Comparison of ENCODE assay signal across 9 cellular contexts in the genomic region with DNA sequence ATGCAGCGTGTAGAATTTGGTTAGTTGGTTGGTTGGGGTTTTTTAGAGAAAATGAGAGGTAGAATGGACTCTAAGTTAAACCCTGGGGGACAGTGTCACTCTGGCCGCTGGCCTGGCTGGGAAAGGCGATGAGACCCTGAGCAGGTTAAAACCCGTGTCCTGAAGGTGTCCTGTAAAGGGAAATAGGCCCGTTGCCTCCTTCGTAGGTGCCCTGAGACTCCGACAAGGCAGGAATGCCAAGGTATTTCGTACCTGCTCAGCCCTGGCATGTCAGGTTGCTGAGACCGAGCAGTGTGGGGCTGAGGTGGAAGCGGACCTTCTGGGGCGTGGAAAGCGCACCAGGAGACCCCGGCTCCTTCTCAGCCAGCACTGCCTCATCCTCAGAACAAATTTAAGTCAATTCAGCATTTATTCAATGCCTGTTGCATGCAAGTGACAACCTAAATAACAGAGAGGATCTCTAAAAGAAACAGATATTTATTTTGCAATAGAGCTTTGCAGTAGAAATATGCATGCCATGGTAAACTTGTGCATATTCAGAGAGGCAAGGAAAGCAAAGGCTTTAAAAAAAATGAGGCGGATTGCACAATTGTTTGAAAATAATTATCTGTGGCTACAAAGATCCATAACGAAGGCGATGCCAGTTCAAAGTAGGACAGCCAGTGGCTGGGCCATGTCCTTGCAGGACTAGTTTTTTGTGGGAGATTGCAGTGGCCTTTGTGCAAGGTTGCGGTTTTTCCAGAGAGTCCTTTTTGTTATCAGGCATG. TPM values are rescaled to one million over a fixed set of nuclear protein-coding genes. Genes with fewer than 3 reads are reported as not detected.
DNase-seq lines count a peak whose midpoint lies in the region; ATAC-seq and TF ChIP-seq lines count a peak whose summit lies in the region.
"Had no signal": no experiment of that assay in that cellular context is flagged by ENCODE, and none has a peak within 500 bp of the region (broad histone marks: within the 10 kb centered on the region; RNA-seq: fewer than 3 reads in every experiment).

No MANE protein-coding gene starts in this region.

- H3K27me3 ChIP-seq in body of pancreas, result no peaks in the 10 kb centered on the region
- H3K27me3 ChIP-seq in tibial nerve, result no peaks in the 10 kb centered on the region

- DNase-seq in activated T-cell treated with anti-CD3 and anti-CD28 coated beads, Interleukin-2, amount 50 U/mL, for 4 hours, result no peak
- no peak for DNase-seq in activated T-cell treated with anti-CD3 and anti-CD28 coated beads, Interleukin-2, amount 50 U/mL, for 48 hours
- DNase-seq in body of pancreas (peak in 1 of 4 donors; percentile 26), mesenteric fat pad (ENCODE audit: low spot score) (peak; percentile 60), tibial nerve (ENCODE audit: low spot score in 2 of 2) (no peak), SK-N-DZ (ENCODE audit: low spot score) (no peak), NCI-H526 treated with DMSO at 0.1 percent for 48 hours (lab: John Stamatoyannopoulos, UW) (no peak), inferior parietal cortex (ENCODE audit: extremely low spot score) (no peak)
- DNase-seq: NCI-H2081 had no signal

- H3K9me3 Mint-ChIP-seq in activated T-cell treated with anti-CD3 and anti-CD28 coated beads, Interleukin-2, amount 50 U/mL, for 4 hours, result no peaks in the 10 kb centered on the region

- H3K4me1 ChIP-seq in body of pancreas, result peaks cover 52% of the 10 kb centered on the region
- peaks cover 0 to 33% (median 3%) of the 10 kb centered on the region in 4 donors for H3K4me1 ChIP-seq in tibial nerve

- TF ChIP-seq POLR2A in body of pancreas (IDR thresholded peaks at IDR 0.05), result no peak
- TF ChIP-seq POLR2A in tibial nerve (IDR thresholded peaks at IDR 0.05), result no peak

- intact Hi-C loops in body of pancreas (cut with DNase I), result no loop called here

- no peaks in the 10 kb centered on the region for H3K36me3 Mint-ChIP-seq in activated T-cell treated with anti-CD3 and anti-CD28 coated beads, Interleukin-2, amount 50 U/mL, for 4 hours (ENCODE audit: insufficient read depth)

- ATAC-seq in activated T-cell treated with anti-CD3 and anti-CD28 coated beads, Interleukin-2, amount 50 U/mL, for 4 hours, result no peak
- no peak for ATAC-seq in body of pancreas

- peak overlapping the region; percentile 40 to 98 (median 94) for H3K27ac ChIP-seq in body of pancreas
- peak overlapping the region in 3 of 4 donors; percentile 91 to 98 (median 97) for H3K27ac ChIP-seq in tibial nerve

- no peaks in the 10 kb centered on the region for H3K36me3 ChIP-seq in body of pancreas (replicated peaks in 1 of 2; ENCODE audit: insufficient read depth in 1 of 2, low read depth in 2 of 2)
- peaks cover 0 to 8% (median 0%) of the 10 kb centered on the region in 3 donors for H3K36me3 ChIP-seq in tibial nerve

- no peak for TF ChIP-seq EP300 in tibial nerve (IDR thresholded peaks at IDR 0.05)

- peaks cover 23% of the 10 kb centered on the region for H3K4me1 Mint-ChIP-seq in activated T-cell treated with anti-CD3 and anti-CD28 coated beads, Interleukin-2, amount 50 U/mL, for 4 hours (ENCODE audit: low read depth)

- peaks cover 3% of the 10 kb centered on the region for H3K27me3 Mint-ChIP-seq in activated T-cell treated with anti-CD3 and anti-CD28 coated beads, Interleukin-2, amount 50 U/mL, for 4 hours (ENCODE audit: low read depth)

- TF ChIP-seq CTCF in body of pancreas (IDR thresholded peaks at IDR 0.05), result no peak
- TF ChIP-seq CTCF in tibial nerve (IDR thresholded peaks at IDR 0.05), result no peak

- peak overlapping the region; percentile 92 for H3K4me3 Mint-ChIP-seq in activated T-cell treated with anti-CD3 and anti-CD28 coated beads, Interleukin-2, amount 50 U/mL, for 4 hours

- WGBS in body of pancreas, 2 donors, result 57 to 65% methylated on average over 17 of the region's 17 CpGs
- WGBS in tibial nerve, 2 donors, result 82 to 88% methylated on average over 17 of the region's 17 CpGs

- H3K4me3 ChIP-seq in body of pancreas (no peak overlapping the region), tibial nerve (peak overlapping the region; percentile 71 to 98 (median 83))

- no peaks in the 10 kb centered on the region for H3K9me3 ChIP-seq in body of pancreas
- H3K9me3 ChIP-seq in tibial nerve, result no peaks in the 10 kb centered on the region

RNA-seq across cellular contexts. Expression of a gene that starts 1.4 kb away (rescaled TPM):
- 1 to 10 TPM; 1.2 to 1.4 (median 1.4) TPM for total RNA-seq in activated T-cell treated with anti-CD3 and anti-CD28 coated beads, Interleukin-2, amount 50 U/mL, for 4 hours
- total RNA-seq in body of pancreas, result 10 to 100 TPM; 23.1 to 35.5 TPM
- 61.6 TPM for total RNA-seq in mesenteric fat pad
- total RNA-seq in tibial nerve, result 10 to 100 TPM; 28.5 to 52.5 (median 30.2) TPM
- polyA plus RNA-seq in SK-N-DZ (2014; cell fraction: cytosol; rRNA removed), result 0.08 and 0.97 TPM in 2 replicates
- not detected in 2 replicates for polyA plus RNA-seq in SK-N-DZ (2014; cell fraction: nucleus; rRNA removed)

RNA-seq across cellular contexts. Expression of a gene that starts 52.5 kb away (rescaled TPM):
- total RNA-seq in activated T-cell treated with anti-CD3 and anti-CD28 coated beads, Interleukin-2, amount 50 U/mL, for 4 hours, result 10 to 100 TPM; 17.8 to 20.5 (median 19.5) TPM
- total RNA-seq in body of pancreas (10 to 100 TPM; 23.4 to 27.5 TPM), mesenteric fat pad (20.1 TPM), tibial nerve (10 to 100 TPM; 27.6 to 45.7 (median 38.5) TPM)
- 30.1 and 33.7 TPM in 2 replicates for polyA plus RNA-seq in SK-N-DZ (2014; cell fraction: cytosol; rRNA removed)
- 71.5 and 72.7 TPM in 2 replicates for polyA plus RNA-seq in SK-N-DZ (2014; cell fraction: nucleus; rRNA removed)

Comparison
In these comparisons a context has a peak if more than half of its experiments do, and no peak if none do; other contexts are left out.
1. H3K4me3 ChIP-seq: peak in tibial nerve (4 of 4); none in body of pancreas (0 of 2).
2. RNA of a gene that starts 1.4 kb away (total RNA-seq): 61.6 TPM in mesenteric fat pad (single experiment), 23.1 to 35.5 TPM in body of pancreas and 28.5 to 52.5 TPM in tibial nerve; 1.2 to 1.4 TPM in activated T-cell treated with anti-CD3 and anti-CD28 coated beads, Interleukin-2, amount 50 U/mL, for 4 hours; every median in the first group is over 4 times any median in the second.